1 cellular context compared by ENCODE assay signal in genomic region chr17:29111816-29112499, GRCh38.
TF ChIP-seq lines count a peak whose summit lies in the region.

No MANE protein-coding gene starts in this region.

TF ChIP-seq in K562, 482 proteins besides CTCF, POLR2A, EP300 and RAD21 (continued from another document and continues in another):
- TF ChIP-seq ZNF280B (CRISPR knock-in tag; IDR thresholded peaks at IDR 0.05) = no peak
- no peak for TF ChIP-seq SUPT5H (IDR thresholded peaks at IDR 0.05)
- no peak for TF ChIP-seq SMARCB1 (IDR thresholded peaks at IDR 0.05; ENCODE audit: insufficient read length, low read depth)
- no peak for TF ChIP-seq BRF1 (IDR thresholded peaks at IDR 0.05; ENCODE audit: borderline replicate concordance, extremely low read depth, insufficient read length)
- no peak for TF ChIP-seq SMAD1 (IDR thresholded peaks at IDR 0.05; ENCODE audit: low read depth, low read length, partially characterized antibody)
- TF ChIP-seq PTBP1 (IDR thresholded peaks at IDR 0.05; ENCODE audit: low read depth, low read length) = no peak
- TF ChIP-seq CXXC5 (CRISPR knock-in tag; IDR thresholded peaks at IDR 0.05) = peak; percentile 27
- no peak for TF ChIP-seq KDM1A (IDR thresholded peaks at IDR 0.05)
- TF ChIP-seq PCBP1 (IDR thresholded peaks at IDR 0.05; ENCODE audit: low read depth, low read length, poor library complexity, severe bottlenecking) = no peak
- no peak for TF ChIP-seq CCAR2 (IDR thresholded peaks at IDR 0.05; ENCODE audit: low read depth, low read length)
- TF ChIP-seq RNF2 (IDR thresholded peaks at IDR 0.05) = no peak
- TF ChIP-seq MAZ (CRISPR knock-in tag; conservative IDR thresholded peaks at IDR 0.05 in 1 of 2, IDR thresholded peaks at IDR 0.05 in 1 of 2) = peak; percentile 25 to 32; a peak in 1 of 4 replicates
- TF ChIP-seq FOS (IDR thresholded peaks at IDR 0.05; ENCODE audit: extremely low read depth, insufficient read length) = no peak
- no peak for TF ChIP-seq ZNF12 (CRISPR knock-in tag; IDR thresholded peaks at IDR 0.05)
- no peak for TF ChIP-seq CHCHD3 (CRISPR knock-in tag; IDR thresholded peaks at IDR 0.05)
- no peak for TF ChIP-seq SNAPC5 (CRISPR knock-in tag; IDR thresholded peaks at IDR 0.05)
- no peak for TF ChIP-seq PHB2 (IDR thresholded peaks at IDR 0.05; ENCODE audit: low read depth)
- no peak for TF ChIP-seq TARDBP (IDR thresholded peaks at IDR 0.05)
- TF ChIP-seq ZBTB17 (CRISPR knock-in tag; IDR thresholded peaks at IDR 0.05) = no peak
- peak; percentile 33; the same call in 1 of the 2 replicates for TF ChIP-seq XRCC5 (IDR thresholded peaks at IDR 0.05; ENCODE audit: low read depth, low read length)
- no peak for TF ChIP-seq KAT2B (IDR thresholded peaks at IDR 0.05; ENCODE audit: low read depth, low read length)
- TF ChIP-seq ZC3H11A (IDR thresholded peaks at IDR 0.05; ENCODE audit: low read depth, low read length) = no peak
- no peak for TF ChIP-seq ZMIZ1 (IDR thresholded peaks at IDR 0.05; ENCODE audit: low read depth in 2 of 2, low read length in 2 of 2)
- no peak for TF ChIP-seq CLOCK (CRISPR knock-in tag; IDR thresholded peaks at IDR 0.05; ENCODE audit: borderline replicate concordance)
- TF ChIP-seq ASH1L (IDR thresholded peaks at IDR 0.05; ENCODE audit: borderline replicate concordance, low read depth, partially characterized antibody) = no peak
- TF ChIP-seq POLR2G (IDR thresholded peaks at IDR 0.05; ENCODE audit: low read depth, low read length) = peak; percentile 47; the same call in 1 of the 2 replicates
- peak; percentile 92 for TF ChIP-seq SMC3 (conservative IDR thresholded peaks at IDR 0.05; ENCODE audit: insufficient read depth, low read depth, low read length)
- TF ChIP-seq CBX5 (IDR thresholded peaks at IDR 0.05; ENCODE audit: borderline replicate concordance, low read depth) = no peak
- TF ChIP-seq E4F1 (CRISPR knock-in tag; IDR thresholded peaks at IDR 0.05; ENCODE audit: borderline replicate concordance) = no peak
- TF ChIP-seq PBX2 (CRISPR knock-in tag; IDR thresholded peaks at IDR 0.05; ENCODE audit: low read depth) = no peak
- no peak for TF ChIP-seq PBX2 (tag; conservative IDR thresholded peaks at IDR 0.05; ENCODE audit: low read depth)
- TF ChIP-seq HDAC1 (IDR thresholded peaks at IDR 0.05) = peak in 1 of 2 experiments; percentile 45; a peak in 1 of 4 replicates
- TF ChIP-seq ETV1 (tag; conservative IDR thresholded peaks at IDR 0.05; ENCODE audit: low read depth) = no peak
- TF ChIP-seq MAX (CRISPR knock-in tag; IDR thresholded peaks at IDR 0.05) = peak; percentile 87
- 0 out of 2 replicates have a peak, but pooled peaks have one; percentile 49 for TF ChIP-seq ETS1 (conservative IDR thresholded peaks at IDR 0.05; ENCODE audit: control insufficient read depth, low read depth, low read length)
- TF ChIP-seq MYC (IDR thresholded peaks at IDR 0.05; ENCODE audit: low read depth, low read length) = peak; percentile 77
- no peak for TF ChIP-seq MYC (CRISPR knock-in tag; IDR thresholded peaks at IDR 0.05; ENCODE audit: borderline replicate concordance, low read depth)
- no peak for TF ChIP-seq POLR2B (IDR thresholded peaks at IDR 0.05; ENCODE audit: low read depth, partially characterized antibody)
- no peak for TF ChIP-seq ZNF644 (tag; IDR thresholded peaks at IDR 0.05; ENCODE audit: low read depth)
- TF ChIP-seq E2F5 (CRISPR knock-in tag; IDR thresholded peaks at IDR 0.05) = no peak
- peak; percentile 37; the same call in 1 of the 2 replicates for TF ChIP-seq CTBP1 (IDR thresholded peaks at IDR 0.05; ENCODE audit: borderline replicate concordance)
- no peak for TF ChIP-seq NCOA6 (IDR thresholded peaks at IDR 0.05)
- no peak for TF ChIP-seq ZNF3 (CRISPR knock-in tag; IDR thresholded peaks at IDR 0.05)
- no peak for TF ChIP-seq ZZZ3 (IDR thresholded peaks at IDR 0.05)
- peak in 1 of 2 experiments; percentile 82; a peak in 1 of 4 replicates for TF ChIP-seq SIN3A (IDR thresholded peaks at IDR 0.05; ENCODE audit: borderline replicate concordance in 2 of 2, control insufficient read depth in 1 of 2, low read depth in 2 of 2, low read length in 2 of 2)
- no peak for TF ChIP-seq ZBTB26 (CRISPR knock-in tag; IDR thresholded peaks at IDR 0.05)
- peak; percentile 54; the same call in 1 of the 2 replicates for TF ChIP-seq NKRF (IDR thresholded peaks at IDR 0.05; ENCODE audit: borderline replicate concordance)
